ENCODE assay signal across 8 cellular contexts in genomic region chr3:66938338-66938963, GRCh38. TPM values are rescaled to one million over a fixed set of nuclear protein-coding genes. Genes with fewer than 3 reads are reported as not detected.
DNase-seq lines count a peak whose midpoint lies in the region; ATAC-seq and TF ChIP-seq lines count a peak whose summit lies in the region.

No MANE protein-coding gene starts in this region.

- H3K4me3 ChIP-seq in GM23248 (no peak overlapping the region), MG63 (no peak overlapping the region), choroid plexus epithelial cell (ENCODE audit: low read depth, low read length) (no peak overlapping the region), thoracic aorta (no peak overlapping the region)

- H3K4me1 ChIP-seq in GM23248 (ENCODE audit: insufficient read depth) (no peaks in the 10 kb centered on the region), thoracic aorta (ENCODE audit: control insufficient read depth in 1 of 2, low read depth in 2 of 2) (no peaks in the 10 kb centered on the region)

- ATAC-seq in left lobe of liver (peak; percentile 98), thoracic aorta (ENCODE audit: insufficient number of reproducible peaks, low FRiP score, low read depth) (peak; percentile 55)

- no peak overlapping the region for H3K9ac ChIP-seq in GM23248

- H3K9me3 ChIP-seq in GM23248 (ENCODE audit: low read depth) (no peaks in the 10 kb centered on the region), MG63 (no peaks in the 10 kb centered on the region), thoracic aorta (no peaks in the 10 kb centered on the region)

- H4K20me1 ChIP-seq in GM23248 (ENCODE audit: insufficient read depth): no peaks in the 10 kb centered on the region

- H3K36me3 ChIP-seq in GM23248 (ENCODE audit: low read depth): no peaks in the 10 kb centered on the region
- H3K36me3 ChIP-seq in MG63: no peaks in the 10 kb centered on the region
- no peaks in the 10 kb centered on the region for H3K36me3 ChIP-seq in thoracic aorta

- in situ Hi-C loops in GM23248 (cut with MboI): no loop called here

- H3K79me2 ChIP-seq in GM23248 (ENCODE audit: insufficient read depth): no peaks in the 10 kb centered on the region

- H2AFZ ChIP-seq in GM23248: no peak overlapping the region

- peak; percentile 94 for TF ChIP-seq CTCF in choroid plexus epithelial cell (conservative IDR thresholded peaks at IDR 0.05; ENCODE audit: low read depth, low read length)
- TF ChIP-seq CTCF in thoracic aorta (IDR thresholded peaks at IDR 0.05): peak; percentile 44

- peak; percentile 11 for DNase-seq in activated T-cell treated with anti-CD3 and anti-CD28 coated beads for 4 hours
- DNase-seq in activated T-cell treated with anti-CD3 and anti-CD28 coated beads, Interleukin-2, amount 50 U/mL, for 48 hours: no peak
- DNase-seq in GM23248: peak; percentile 75
- peak; percentile 1 for DNase-seq in MG63
- peak; percentile 64 to 70 for DNase-seq in SHP77 (lab: John Stamatoyannopoulos, UW)
- peak; percentile 86 for DNase-seq in choroid plexus epithelial cell (ENCODE audit: low read depth)
- no peak for DNase-seq in left lobe of liver (ENCODE audit: low spot score)
- DNase-seq in thoracic aorta (ENCODE audit: low spot score): no peak

- no peaks in the 10 kb centered on the region for H3K9me2 ChIP-seq in GM23248 (ENCODE audit: insufficient read depth)

- 12 to 14% methylated on average over 5 of the region's 5 CpGs for WGBS in GM23248 (ENCODE audit: low coverage in 1 of 2, low lambda C conversion rate in 2 of 2, missing lambda C conversion rate in 2 of 2), 2 experiments

- peaks cover 15% of the 10 kb centered on the region for H3K27me3 ChIP-seq in GM23248 (replicated peaks; ENCODE audit: insufficient read depth)
- H3K27me3 ChIP-seq in MG63: no peaks in the 10 kb centered on the region
- no peaks in the 10 kb centered on the region for H3K27me3 ChIP-seq in thoracic aorta (replicated peaks; ENCODE audit: insufficient read depth)

- no peaks in the 10 kb centered on the region for H3F3A ChIP-seq in GM23248 (ENCODE audit: insufficient read depth)

- no peak overlapping the region for H3K27ac ChIP-seq in GM23248
- H3K27ac ChIP-seq in thoracic aorta: no peak overlapping the region

- H3K4me2 ChIP-seq in GM23248 (ENCODE audit: unreplicated experiment): no peak overlapping the region

RNA-seq across cellular contexts. Expression of gene KBTBD8, which starts 59.7 kb away (rescaled TPM):
- total RNA-seq in GM23248 (2014; rRNA removed; shearing (Covaris generic)): 0.76 and 0.86 TPM in 2 replicates
- 0.26 and 1.1 TPM in 2 replicates for polyA plus RNA-seq in GM23248 (2016; fragmentation: Nextera tagmentation; extraction: Ambion mirVana)
- 0.53 and 4.9 TPM in 2 replicates for total RNA-seq in MG63 (2014; rRNA removed; shearing (Covaris generic); ENCODE audit: low replicate concordance)
- total RNA-seq in left lobe of liver: 1.5 TPM
- 1 to 10 TPM in 1 of 2 donors, under 1 TPM in 1; 0.54 to 1.1 TPM for total RNA-seq in thoracic aorta

Comparison
In these comparisons a context has a peak if more than half of its experiments do, and no peak if none do; other contexts are left out.
1. DNase-seq: peak in activated T-cell treated with anti-CD3 and anti-CD28 coated beads for 4 hours (single experiment), GM23248 (single experiment), MG63 (single experiment), SHP77 (2 of 2) and choroid plexus epithelial cell (single experiment); none in activated T-cell treated with anti-CD3 and anti-CD28 coated beads, Interleukin-2, amount 50 U/mL, for 48 hours (0 of 2), left lobe of liver (single experiment) and thoracic aorta (single experiment).